ENCODE assay signal across 8 cellular contexts in genomic region chr18:48953096-48953706, GRCh38.
DNase-seq lines count a peak whose midpoint lies in the region; ATAC-seq and TF ChIP-seq lines count a peak whose summit lies in the region.

No MANE protein-coding gene starts in this region.

- DNase-seq in AG04449 (ENCODE audit: low read depth, low spot score) (no peak), ACHN (no peak)
- DNase-seq in central memory CD4-positive, alpha-beta T cell, result peak; percentile 70

- H3K9ac ChIP-seq in muscle layer of colon (ENCODE audit: low read length), result peak overlapping the region; percentile 88

- peak overlapping the region; percentile 59 for H3K4me3 ChIP-seq in AG04449 (ENCODE audit: low read depth, low read length)
- H3K4me3 ChIP-seq in muscle layer of colon (ENCODE audit: low read depth in 1 of 2, low read length in 2 of 2), result peak overlapping the region; percentile 71 to 74

- no peaks in the 10 kb centered on the region for H3K27me3 ChIP-seq in muscle layer of colon (ENCODE audit: control insufficient read depth in 1 of 2, insufficient read depth in 2 of 2, low read length in 2 of 2)

- POLR2A ChIA-PET in AG04449 (lab: Yijun Ruan, JAX), result interaction anchor here (0.9 to 2.8 kb wide), 8 partner anchors 23 to 285 kb away, joined by 4 to 16 read pairs (median 5); no protein-coding TSS in a partner anchor

- ATAC-seq in HG03135 (IDR thresholded peaks at IDR 0.05; ENCODE audit: unreplicated experiment) (peak; percentile 6), HG03442 (IDR thresholded peaks at IDR 0.05; ENCODE audit: unreplicated experiment) (no peak), GM19397 (IDR thresholded peaks at IDR 0.05; ENCODE audit: unreplicated experiment) (no peak), HG03342 (IDR thresholded peaks at IDR 0.05; ENCODE audit: unreplicated experiment) (no peak)

- CTCF ChIA-PET in AG04449 (lab: Yijun Ruan, JAX), result interaction anchor here (1.1 to 3.7 kb wide), 4 partner anchors 31 to 288 kb away, joined by 3 to 12 read pairs (median 3); no protein-coding TSS in a partner anchor

- H3K4me1 ChIP-seq in muscle layer of colon (ENCODE audit: insufficient read depth, low read length), result peaks cover 32% of the 10 kb centered on the region

- no peaks in the 10 kb centered on the region for H3K9me3 ChIP-seq in muscle layer of colon (ENCODE audit: low read length)

- in situ Hi-C loops in ACHN (cut with HindIII; ENCODE audit: low pct_ligation_motif_present, low pct_unique_long_range_greater_than_20kb, low sequenced_read_pairs), result no loop called here

- no peak for TF ChIP-seq CTCF in AG04449 (IDR thresholded peaks at IDR 0.05; ENCODE audit: insufficient read depth, low read length, missing control alignments)

- H3K27ac ChIP-seq in muscle layer of colon (ENCODE audit: low read depth, low read length), result peak overlapping the region; percentile 96

- no peaks in the 10 kb centered on the region for H3K36me3 ChIP-seq in muscle layer of colon (ENCODE audit: insufficient read depth, low read length)
